In the genomic region with DNA sequence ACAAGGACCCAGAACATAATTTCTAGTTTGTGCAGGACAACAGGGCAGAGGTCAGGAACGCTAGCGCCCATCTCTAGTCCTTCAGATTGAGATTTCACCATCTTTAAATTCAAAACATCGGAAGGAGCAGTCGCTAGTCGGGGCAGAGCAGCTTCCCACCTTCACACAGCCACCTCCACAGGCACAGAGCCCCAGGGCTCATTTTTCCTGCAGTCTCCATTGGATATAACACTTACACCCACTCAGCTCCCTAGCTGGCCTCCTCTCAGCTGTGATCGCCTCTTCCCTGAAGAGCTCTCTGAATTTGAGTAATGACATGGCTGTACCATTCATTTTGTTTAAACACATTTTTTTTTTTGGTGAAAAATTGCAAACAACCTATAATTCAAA, we compare ENCODE assay signal across 1 cellular context.
TF ChIP-seq lines count a peak whose summit lies in the region.

No MANE protein-coding gene starts in this region.

TF ChIP-seq in HepG2, 621 proteins besides CTCF, POLR2A, EP300 and RAD21:
- TF ChIP-seq GATAD2A (CRISPR knock-in tag; IDR thresholded peaks at IDR 0.05) (no peak), MXD4 (CRISPR knock-in tag; IDR thresholded peaks at IDR 0.05) (no peak), ZNF549 (CRISPR knock-in tag; IDR thresholded peaks at IDR 0.05) (no peak), ZNF530 (CRISPR knock-in tag; IDR thresholded peaks at IDR 0.05; ENCODE audit: low read depth) (no peak), CBX2 (IDR thresholded peaks at IDR 0.05; ENCODE audit: low read depth, low read length) (peak; percentile 33; the same call in 1 of the 2 replicates), CBX2 (CRISPR knock-in tag; IDR thresholded peaks at IDR 0.05; ENCODE audit: low read depth) (no peak)
- TF ChIP-seq, protein P1, sequence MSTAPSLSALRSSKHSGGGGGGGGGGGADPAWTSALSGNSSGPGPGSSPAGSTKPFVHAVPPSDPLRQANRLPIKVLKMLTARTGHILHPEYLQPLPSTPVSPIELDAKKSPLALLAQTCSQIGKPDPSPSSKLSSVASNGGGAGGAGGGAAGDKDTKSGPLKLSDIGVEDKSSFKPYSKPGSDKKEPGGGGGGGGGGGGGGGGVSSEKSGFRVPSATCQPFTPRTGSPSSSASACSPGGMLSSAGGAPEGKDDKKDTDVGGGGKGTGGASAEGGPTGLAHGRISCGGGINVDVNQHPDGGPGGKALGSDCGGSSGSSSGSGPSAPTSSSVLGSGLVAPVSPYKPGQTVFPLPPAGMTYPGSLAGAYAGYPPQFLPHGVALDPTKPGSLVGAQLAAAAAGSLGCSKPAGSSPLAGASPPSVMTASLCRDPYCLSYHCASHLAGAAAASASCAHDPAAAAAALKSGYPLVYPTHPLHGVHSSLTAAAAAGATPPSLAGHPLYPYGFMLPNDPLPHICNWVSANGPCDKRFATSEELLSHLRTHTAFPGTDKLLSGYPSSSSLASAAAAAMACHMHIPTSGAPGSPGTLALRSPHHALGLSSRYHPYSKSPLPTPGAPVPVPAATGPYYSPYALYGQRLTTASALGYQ (CRISPR knock-in tag; IDR thresholded peaks at IDR 0.05): no peak
- TF ChIP-seq, protein P2, sequence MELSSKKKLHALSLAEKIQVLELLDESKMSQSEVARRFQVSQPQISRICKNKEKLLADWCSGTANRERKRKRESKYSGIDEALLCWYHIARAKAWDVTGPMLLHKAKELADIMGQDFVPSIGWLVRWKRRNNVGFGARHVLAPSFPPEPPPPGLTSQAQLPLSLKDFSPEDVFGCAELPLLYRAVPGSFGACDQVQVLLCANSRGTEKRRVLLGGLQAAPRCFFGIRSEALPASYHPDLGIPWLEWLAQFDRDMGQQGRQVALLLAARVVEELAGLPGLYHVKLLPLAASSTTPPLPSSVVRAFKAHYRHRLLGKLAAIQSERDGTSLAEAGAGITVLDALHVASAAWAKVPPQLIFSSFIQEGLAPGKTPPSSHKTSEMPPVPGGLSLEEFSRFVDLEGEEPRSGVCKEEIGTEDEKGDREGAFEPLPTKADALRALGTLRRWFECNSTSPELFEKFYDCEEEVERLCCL (CRISPR knock-in tag; IDR thresholded peaks at IDR 0.05; ENCODE audit: borderline replicate concordance): no peak
- TF ChIP-seq, protein P3, sequence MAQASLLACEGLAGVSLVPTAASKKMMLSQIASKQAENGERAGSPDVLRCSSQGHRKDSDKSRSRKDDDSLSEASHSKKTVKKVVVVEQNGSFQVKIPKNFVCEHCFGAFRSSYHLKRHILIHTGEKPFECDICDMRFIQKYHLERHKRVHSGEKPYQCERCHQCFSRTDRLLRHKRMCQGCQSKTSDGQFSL (CRISPR knock-in tag; IDR thresholded peaks at IDR 0.05): 0 out of 2 replicates have a peak, but pooled peaks have one; percentile 3
